Comparison of ENCODE assay signal across 1 cellular context in the genomic region with DNA sequence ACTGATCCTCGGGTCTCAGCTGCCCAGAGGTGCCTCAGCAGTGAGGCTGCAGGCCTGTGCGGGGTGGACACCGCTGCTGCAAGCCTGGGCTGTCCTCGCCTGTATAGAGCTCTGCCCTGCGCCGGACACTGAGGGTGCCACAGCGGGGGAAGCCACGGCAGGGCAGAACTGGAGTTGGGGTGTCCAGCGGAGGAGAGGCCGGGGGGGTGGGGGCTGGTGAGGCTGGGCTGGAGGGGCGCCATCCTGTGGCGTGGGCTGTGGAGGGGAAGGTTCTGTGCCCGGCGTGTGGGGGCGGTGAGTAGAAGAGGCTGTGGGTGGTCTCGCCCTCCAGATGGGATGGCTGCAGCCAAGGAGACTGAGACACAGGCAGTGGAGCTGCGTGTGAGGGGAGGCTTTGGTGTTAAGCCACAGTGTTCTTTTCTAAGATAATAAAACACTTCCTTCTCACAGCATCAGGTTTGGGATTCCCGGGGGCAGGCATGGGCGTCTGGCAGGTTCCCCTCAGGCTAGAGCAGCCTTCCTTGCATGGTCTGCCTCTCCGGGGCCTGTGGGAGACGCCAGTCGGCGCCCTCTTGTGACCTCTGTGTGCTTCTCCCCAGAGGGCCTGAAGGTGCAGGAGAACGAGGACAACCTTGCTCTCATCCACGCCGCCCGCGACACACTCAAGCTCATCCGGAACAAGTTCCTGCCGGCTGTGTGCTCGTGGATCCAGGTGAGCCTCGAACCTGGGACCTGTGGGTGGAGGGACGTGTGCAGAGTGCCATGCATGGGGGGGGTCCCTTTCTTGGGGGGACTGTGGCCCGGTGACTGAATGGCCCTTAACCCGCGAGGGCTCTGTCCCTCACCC.
TF ChIP-seq lines count a peak whose summit lies in the region.

No MANE protein-coding gene starts in this region.

TF ChIP-seq in K562, 482 proteins besides CTCF, POLR2A, EP300 and RAD21:
- TF ChIP-seq RBFOX2 (IDR thresholded peaks at IDR 0.05; ENCODE audit: low read depth, low read length) (0 out of 2 replicates have a peak, but pooled peaks have one; percentile 16), POLR2G (IDR thresholded peaks at IDR 0.05; ENCODE audit: low read depth, low read length) (peak; percentile 20), SMC3 (conservative IDR thresholded peaks at IDR 0.05; ENCODE audit: insufficient read depth, low read depth, low read length) (no peak)
